ENCODE assay signal across 1 cellular context in the genomic region with DNA sequence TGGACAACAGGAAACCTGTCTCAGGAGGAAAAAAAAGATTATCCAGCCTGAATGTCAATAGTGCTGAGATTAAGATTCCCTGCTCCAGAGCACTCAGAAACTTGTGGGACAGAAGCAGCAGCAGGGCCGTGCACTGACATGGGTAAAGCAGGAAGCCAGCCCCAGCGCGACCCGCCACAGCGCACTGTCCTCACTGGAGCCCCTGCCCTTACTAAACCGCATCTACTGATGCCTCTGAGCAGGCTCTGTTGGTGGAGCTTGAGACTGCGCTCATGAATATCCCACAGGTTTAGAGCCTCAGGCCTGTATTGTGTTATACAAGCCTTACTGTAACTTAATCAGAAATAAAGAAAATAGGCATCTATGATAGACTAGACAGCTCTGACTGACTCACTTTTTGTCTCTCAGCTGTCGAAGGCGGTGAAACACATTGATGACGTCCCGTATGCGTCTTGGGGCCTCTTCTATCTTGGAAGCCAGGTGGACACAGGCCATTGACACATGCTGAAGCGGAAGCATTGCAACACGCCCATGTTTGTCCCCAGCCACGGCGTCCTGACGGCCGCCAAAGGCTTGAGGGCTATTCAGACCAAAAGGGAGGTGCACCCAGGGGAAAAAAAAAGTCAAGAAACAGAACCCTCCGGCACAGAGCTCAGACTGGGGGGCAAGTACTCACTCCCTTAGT.
TF ChIP-seq lines count a peak whose summit lies in the region.

No MANE protein-coding gene starts in this region.

TF ChIP-seq in H1, 55 proteins besides CTCF, POLR2A, EP300 and RAD21:
- TF ChIP-seq CHD2 (IDR thresholded peaks at IDR 0.05; ENCODE audit: low read length) = no peak
- TF ChIP-seq, protein P1, sequence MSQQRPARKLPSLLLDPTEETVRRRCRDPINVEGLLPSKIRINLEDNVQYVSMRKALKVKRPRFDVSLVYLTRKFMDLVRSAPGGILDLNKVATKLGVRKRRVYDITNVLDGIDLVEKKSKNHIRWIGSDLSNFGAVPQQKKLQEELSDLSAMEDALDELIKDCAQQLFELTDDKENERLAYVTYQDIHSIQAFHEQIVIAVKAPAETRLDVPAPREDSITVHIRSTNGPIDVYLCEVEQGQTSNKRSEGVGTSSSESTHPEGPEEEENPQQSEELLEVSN (IDR thresholded peaks at IDR 0.05) = no peak
